In genomic region chr3:159273608-159274007, GRCh38 we compare ENCODE assay signal across 9 cellular contexts.
DNase-seq lines count a peak whose midpoint lies in the region; ATAC-seq and TF ChIP-seq lines count a peak whose summit lies in the region.
"Had no signal": no experiment of that assay in that cellular context is flagged by ENCODE, and none has a peak within 500 bp of the region (broad histone marks: within the 10 kb centered on the region; RNA-seq: fewer than 3 reads in every experiment).

No MANE protein-coding gene starts in this region.

- H3K4me1 Mint-ChIP-seq in naive thymus-derived CD4-positive, alpha-beta T cell: no peaks in the 10 kb centered on the region
- H3K4me1 Mint-ChIP-seq: activated T-helper 17 cell treated with anti-CD3 and anti-CD28 coated beads, Interleukin-2, amount 50 U/mL, for 72 hours had no signal

- no peaks in the 10 kb centered on the region for H3K4me1 ChIP-seq in GM23248 (ENCODE audit: insufficient read depth)
- no peaks in the 10 kb centered on the region for H3K4me1 ChIP-seq in naive thymus-derived CD4-positive, alpha-beta T cell (ENCODE audit: control insufficient read depth in 2 of 2, insufficient read depth in 2 of 2, low read length in 2 of 2)

- H3K9ac ChIP-seq in GM23248: no peak overlapping the region

- H3K27me3 ChIP-seq in GM23248 (replicated peaks; ENCODE audit: insufficient read depth): no peaks in the 10 kb centered on the region; the same call in 1 of the 2 replicates
- no peaks in the 10 kb centered on the region for H3K27me3 ChIP-seq in naive thymus-derived CD4-positive, alpha-beta T cell (ENCODE audit: control insufficient read depth in 2 of 2, insufficient read depth in 2 of 2, low read length in 2 of 2)

- no peak overlapping the region for H3K27ac ChIP-seq in GM23248
- no peak overlapping the region for H3K27ac ChIP-seq in naive thymus-derived CD4-positive, alpha-beta T cell (ENCODE audit: low read depth, low read length)

- DNase-seq in GM23248: peak; percentile 71
- peak; percentile 7 for DNase-seq in MV-4-11 (lab: John Stamatoyannopoulos, UW)
- peak; percentile 69 for DNase-seq in choroid plexus epithelial cell (ENCODE audit: low read depth)
- peak; percentile 48 for DNase-seq in mucosa of gallbladder (ENCODE audit: low spot score)
- DNase-seq in naive thymus-derived CD4-positive, alpha-beta T cell: no peak
- DNase-seq in midbrain (lab: John Stamatoyannopoulos, UW): no peak

- no peaks in the 10 kb centered on the region for H3K9me3 ChIP-seq in GM23248 (ENCODE audit: low read depth)
- H3K9me3 ChIP-seq in naive thymus-derived CD4-positive, alpha-beta T cell (ENCODE audit: control insufficient read depth in 2 of 3, low read length in 3 of 3): no peaks in the 10 kb centered on the region

- CTCF ChIA-PET in naive thymus-derived CD4-positive, alpha-beta T cell (lab: Charles Lee): no interaction called here

- H2AFZ ChIP-seq in GM23248: no peak overlapping the region

- intact Hi-C loops in naive thymus-derived CD4-positive, alpha-beta T cell (cut with micrococcal nuclease): no loop called here

- no peaks in the 10 kb centered on the region for H3K36me3 Mint-ChIP-seq in naive thymus-derived CD4-positive, alpha-beta T cell

- POLR2A ChIA-PET in naive thymus-derived CD4-positive, alpha-beta T cell (lab: Charles Lee): no interaction called here

- no peaks in the 10 kb centered on the region for H3K9me2 ChIP-seq in GM23248 (ENCODE audit: insufficient read depth)

- no peak for TF ChIP-seq CTCF in choroid plexus epithelial cell (conservative IDR thresholded peaks at IDR 0.05; ENCODE audit: low read depth, low read length)

- in situ Hi-C loops in GM23248 (cut with MboI): no loop called here

- no peak overlapping the region for H3K4me3 ChIP-seq in GM23248
- H3K4me3 ChIP-seq in choroid plexus epithelial cell (ENCODE audit: low read depth, low read length): no peak overlapping the region
- no peak overlapping the region for H3K4me3 ChIP-seq in naive thymus-derived CD4-positive, alpha-beta T cell (ENCODE audit: low read length)

- ATAC-seq in GM19395 (IDR thresholded peaks at IDR 0.05; ENCODE audit: unreplicated experiment) (no peak), HG03045 (IDR thresholded peaks at IDR 0.05; ENCODE audit: unreplicated experiment) (no peak)
- no peak for ATAC-seq in naive thymus-derived CD4-positive, alpha-beta T cell
- ATAC-seq: activated T-helper 17 cell treated with anti-CD3 and anti-CD28 coated beads, Interleukin-2, amount 50 U/mL, for 72 hours had no signal

- no peaks in the 10 kb centered on the region for H4K20me1 ChIP-seq in GM23248 (ENCODE audit: insufficient read depth)

- H3K36me3 ChIP-seq in GM23248 (ENCODE audit: low read depth): no peaks in the 10 kb centered on the region
- no peaks in the 10 kb centered on the region for H3K36me3 ChIP-seq in naive thymus-derived CD4-positive, alpha-beta T cell (ENCODE audit: control insufficient read depth in 2 of 3, insufficient read depth in 3 of 3, low read length in 3 of 3)

- H3K79me2 ChIP-seq in GM23248 (ENCODE audit: insufficient read depth): no peaks in the 10 kb centered on the region

- H3F3A ChIP-seq in GM23248 (ENCODE audit: insufficient read depth): no peaks in the 10 kb centered on the region

- H3K4me2 ChIP-seq in GM23248 (ENCODE audit: unreplicated experiment): no peak overlapping the region

- WGBS in GM23248 (ENCODE audit: low coverage in 1 of 2, low lambda C conversion rate in 2 of 2, missing lambda C conversion rate in 2 of 2), 2 experiments: 13 to 15% methylated on average over 6 of the region's 6 CpGs

- H3K27me3 Mint-ChIP-seq in naive thymus-derived CD4-positive, alpha-beta T cell: peaks cover 0 to 13% (median 6%) of the 10 kb centered on the region in 5 donors
- H3K27me3 Mint-ChIP-seq: activated T-helper 17 cell treated with anti-CD3 and anti-CD28 coated beads, Interleukin-2, amount 50 U/mL, for 72 hours had no signal

- no peak overlapping the region for H3K27ac Mint-ChIP-seq in naive thymus-derived CD4-positive, alpha-beta T cell
- H3K27ac Mint-ChIP-seq: activated T-helper 17 cell treated with anti-CD3 and anti-CD28 coated beads, Interleukin-2, amount 50 U/mL, for 72 hours had no signal

- no peak overlapping the region for H3K4me3 Mint-ChIP-seq in naive thymus-derived CD4-positive, alpha-beta T cell
- H3K4me3 Mint-ChIP-seq: activated T-helper 17 cell treated with anti-CD3 and anti-CD28 coated beads, Interleukin-2, amount 50 U/mL, for 72 hours had no signal

- H3K9me3 Mint-ChIP-seq in naive thymus-derived CD4-positive, alpha-beta T cell: peaks cover 0 to 3% (median 0%) of the 10 kb centered on the region in 11 donors
- H3K9me3 Mint-ChIP-seq: activated T-helper 17 cell treated with anti-CD3 and anti-CD28 coated beads, Interleukin-2, amount 50 U/mL, for 72 hours had no signal

Comparison
In these comparisons a context has a peak if more than half of its experiments do, and no peak if none do; other contexts are left out.
1. DNase-seq: peak in GM23248 (single experiment), MV-4-11 (single experiment), choroid plexus epithelial cell (single experiment) and mucosa of gallbladder (single experiment); none in naive thymus-derived CD4-positive, alpha-beta T cell (0 of 9) and midbrain (single experiment).